Comparison of ENCODE assay signal across 9 cellular contexts in the genomic region with DNA sequence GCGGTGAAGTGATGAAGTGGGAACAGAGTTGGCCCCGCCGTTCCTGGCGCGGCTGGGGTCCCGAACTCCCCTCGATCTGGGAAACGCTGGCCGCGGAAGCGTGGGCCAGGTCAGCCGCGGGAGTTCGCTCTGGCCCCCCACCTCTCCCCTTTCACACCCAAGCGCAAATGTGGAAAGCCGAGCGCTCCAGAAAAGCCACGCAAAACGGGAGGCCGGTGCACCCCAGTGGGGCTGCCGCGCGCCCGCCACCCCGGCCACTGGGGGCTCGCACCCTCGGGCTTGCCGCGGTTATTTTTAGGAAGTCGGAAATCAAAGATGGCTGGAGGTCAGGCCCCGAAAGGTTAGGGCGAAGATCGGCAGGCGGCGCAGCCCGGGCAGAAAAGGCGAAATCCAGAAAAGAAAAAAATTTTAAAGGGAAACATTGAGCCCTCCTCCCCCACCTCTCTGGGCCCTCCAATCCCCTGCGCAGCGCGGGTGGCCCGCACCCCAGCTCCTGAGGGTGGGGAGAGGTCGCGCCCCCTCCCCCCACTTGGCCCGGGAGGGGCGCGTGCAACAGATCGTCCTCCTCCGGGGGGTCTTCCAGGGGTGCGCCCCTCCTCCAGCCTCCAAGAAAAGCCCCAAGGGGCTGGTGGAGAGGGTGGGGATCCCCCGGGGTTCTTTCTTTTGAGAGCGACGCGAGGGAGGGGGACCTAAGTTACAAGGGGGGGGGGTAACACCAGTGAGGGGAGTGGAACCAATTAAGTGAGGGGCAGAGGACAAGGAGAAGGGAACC. TPM values are rescaled to one million over a fixed set of nuclear protein-coding genes. Genes with fewer than 3 reads are reported as not detected.
DNase-seq lines count a peak whose midpoint lies in the region; ATAC-seq and TF ChIP-seq lines count a peak whose summit lies in the region.
"Had no signal": no experiment of that assay in that cellular context is flagged by ENCODE, and none has a peak within 500 bp of the region (broad histone marks: within the 10 kb centered on the region; RNA-seq: fewer than 3 reads in every experiment).

No MANE protein-coding gene starts in this region.

- intact Hi-C loops in activated CD4-positive, alpha-beta memory T cell treated with anti-CD3 and anti-CD28 coated beads for 36 hours (cut with micrococcal nuclease) = loop anchor here (10.0 kb wide), 1 partner anchor 303 kb away; no protein-coding TSS in a partner anchor
- intact Hi-C loops in left lung (cut with DNase I) (no loop called here), upper lobe of right lung (cut with DNase I) (no loop called here)

- peaks cover 9% of the 10 kb centered on the region for H3K4me1 Mint-ChIP-seq in activated CD4-positive, alpha-beta memory T cell treated with anti-CD3 and anti-CD28 coated beads for 36 hours (ENCODE audit: low read depth)
- H3K4me1 Mint-ChIP-seq in activated CD4-positive, alpha-beta memory T cell treated with anti-CD3 and anti-CD28 coated beads, Interleukin-2, amount 10 ng/mL, durations not matched to agents 7 days and 5 days = peaks cover 6% of the 10 kb centered on the region

- H3K36me3 Mint-ChIP-seq in activated CD4-positive, alpha-beta memory T cell treated with anti-CD3 and anti-CD28 coated beads for 36 hours = no peaks in the 10 kb centered on the region
- no peaks in the 10 kb centered on the region for H3K36me3 Mint-ChIP-seq in activated CD4-positive, alpha-beta memory T cell treated with anti-CD3 and anti-CD28 coated beads, Interleukin-2, amount 10 ng/mL, durations not matched to agents 7 days and 5 days (ENCODE audit: low read depth)

- H3K27me3 ChIP-seq in brain microvascular endothelial cell (replicated peaks) (no peaks in the 10 kb centered on the region), left lung (peaks cover 46 to 75% of the 10 kb centered on the region in 2 donors), upper lobe of right lung (peaks cover 42% of the 10 kb centered on the region)

- no peak overlapping the region for H3K27ac ChIP-seq in brain microvascular endothelial cell
- H3K27ac ChIP-seq in left lung = no peak overlapping the region
- no peak overlapping the region for H3K27ac ChIP-seq in upper lobe of right lung

- H3K36me3 ChIP-seq in brain microvascular endothelial cell (replicated peaks) = no peaks in the 10 kb centered on the region
- no peaks in the 10 kb centered on the region for H3K36me3 ChIP-seq in left lung
- H3K36me3 ChIP-seq in upper lobe of right lung = no peaks in the 10 kb centered on the region

- in situ Hi-C loops in brain microvascular endothelial cell (cut with HindIII; ENCODE audit: low pct_ligation_motif_present, low sequenced_read_pairs) = no loop called here

- POLR2A ChIA-PET in activated CD4-positive, alpha-beta memory T cell treated with anti-CD3 and anti-CD28 coated beads for 36 hours (lab: Charles Lee) = no interaction called here
- POLR2A ChIA-PET in activated CD4-positive, alpha-beta memory T cell treated with anti-CD3 and anti-CD28 coated beads, Interleukin-2, amount 10 ng/mL, durations not matched to agents 7 days and 5 days (lab: Charles Lee) = no interaction called here

- peak; percentile 10 for DNase-seq in activated CD4-positive, alpha-beta memory T cell treated with anti-CD3 and anti-CD28 coated beads for 36 hours
- no peak for DNase-seq in activated CD4-positive, alpha-beta memory T cell treated with anti-CD3 and anti-CD28 coated beads, Interleukin-2, amount 10 ng/mL, durations not matched to agents 7 days and 5 days
- DNase-seq in brain microvascular endothelial cell (no peak), left lung (no peak), upper lobe of right lung (no peak), NCI-H1092 (lab: John Stamatoyannopoulos, UW) (no peak)
- DNase-seq: occipital lobe had no signal

- H3K27ac Mint-ChIP-seq in activated CD4-positive, alpha-beta memory T cell treated with anti-CD3 and anti-CD28 coated beads for 36 hours = no peak overlapping the region
- no peak overlapping the region for H3K27ac Mint-ChIP-seq in activated CD4-positive, alpha-beta memory T cell treated with anti-CD3 and anti-CD28 coated beads, Interleukin-2, amount 10 ng/mL, durations not matched to agents 7 days and 5 days

- no peaks in the 10 kb centered on the region for H3K9me3 ChIP-seq in left lung
- no peaks in the 10 kb centered on the region for H3K9me3 ChIP-seq in upper lobe of right lung

- H3K9me3 Mint-ChIP-seq in activated CD4-positive, alpha-beta memory T cell treated with anti-CD3 and anti-CD28 coated beads for 36 hours = no peaks in the 10 kb centered on the region
- H3K9me3 Mint-ChIP-seq in activated CD4-positive, alpha-beta memory T cell treated with anti-CD3 and anti-CD28 coated beads, Interleukin-2, amount 10 ng/mL, durations not matched to agents 7 days and 5 days = no peaks in the 10 kb centered on the region

- ATAC-seq in left lung (peak; percentile 8), upper lobe of right lung (peak; percentile 17), GM21423 (IDR thresholded peaks at IDR 0.05; ENCODE audit: unreplicated experiment) (no peak), GM21381 (IDR thresholded peaks at IDR 0.05; ENCODE audit: unreplicated experiment) (no peak)

- H3K27me3 Mint-ChIP-seq in activated CD4-positive, alpha-beta memory T cell treated with anti-CD3 and anti-CD28 coated beads for 36 hours = peaks cover 65% of the 10 kb centered on the region
- peaks cover 73% of the 10 kb centered on the region for H3K27me3 Mint-ChIP-seq in activated CD4-positive, alpha-beta memory T cell treated with anti-CD3 and anti-CD28 coated beads, Interleukin-2, amount 10 ng/mL, durations not matched to agents 7 days and 5 days

- CTCF ChIA-PET in activated CD4-positive, alpha-beta memory T cell treated with anti-CD3 and anti-CD28 coated beads for 36 hours (lab: Charles Lee) = no interaction called here
- CTCF ChIA-PET in activated CD4-positive, alpha-beta memory T cell treated with anti-CD3 and anti-CD28 coated beads, Interleukin-2, amount 10 ng/mL, durations not matched to agents 7 days and 5 days (lab: Charles Lee) = no interaction called here

- H3K4me3 ChIP-seq in brain microvascular endothelial cell (ENCODE audit: low read depth, low read length) (peak overlapping the region; percentile 61), left lung (peak overlapping the region; percentile 32 to 33), upper lobe of right lung (peak overlapping the region; percentile 45)

- no peak overlapping the region for H3K4me3 Mint-ChIP-seq in activated CD4-positive, alpha-beta memory T cell treated with anti-CD3 and anti-CD28 coated beads for 36 hours
- no peak overlapping the region for H3K4me3 Mint-ChIP-seq in activated CD4-positive, alpha-beta memory T cell treated with anti-CD3 and anti-CD28 coated beads, Interleukin-2, amount 10 ng/mL, durations not matched to agents 7 days and 5 days

- peak; percentile 32 for TF ChIP-seq CTCF in brain microvascular endothelial cell (IDR thresholded peaks at IDR 0.05; ENCODE audit: low read depth, low read length, missing control alignments)
- no peak for TF ChIP-seq CTCF in left lung (IDR thresholded peaks at IDR 0.05)
- TF ChIP-seq CTCF in upper lobe of right lung (IDR thresholded peaks at IDR 0.05) = no peak

- peaks cover 13 to 31% of the 10 kb centered on the region in 2 donors for H3K4me1 ChIP-seq in left lung
- peaks cover 22% of the 10 kb centered on the region for H3K4me1 ChIP-seq in upper lobe of right lung

RNA-seq across cellular contexts. Expression of gene SALL4, which starts 0.9 kb away (rescaled TPM):
- total RNA-seq in activated CD4-positive, alpha-beta memory T cell treated with anti-CD3 and anti-CD28 coated beads for 36 hours = not detected
- total RNA-seq in activated CD4-positive, alpha-beta memory T cell treated with anti-CD3 and anti-CD28 coated beads, Interleukin-2, amount 10 ng/mL, durations not matched to agents 7 days and 5 days = not detected
- under 1 TPM; 0.24 to 0.64 TPM for total RNA-seq in left lung
- total RNA-seq in upper lobe of right lung = 0.43 TPM

RNA-seq across cellular contexts. Expression of gene ATP9A, which starts 33.2 kb away (rescaled TPM):
- 1 to 10 TPM; 1.4 to 1.6 TPM for total RNA-seq in activated CD4-positive, alpha-beta memory T cell treated with anti-CD3 and anti-CD28 coated beads for 36 hours
- total RNA-seq in activated CD4-positive, alpha-beta memory T cell treated with anti-CD3 and anti-CD28 coated beads, Interleukin-2, amount 10 ng/mL, durations not matched to agents 7 days and 5 days = 1 to 10 TPM; 1.0 to 1.2 TPM
- total RNA-seq in left lung = 10 to 100 TPM; 15.3 to 34.2 TPM
- total RNA-seq in upper lobe of right lung = 32.1 TPM

Comparison
In these comparisons a context has a peak if more than half of its experiments do, and no peak if none do; other contexts are left out.
1. ATAC-seq: peak in left lung (single experiment) and upper lobe of right lung (single experiment); none in GM21423 (single experiment) and GM21381 (single experiment).
2. RNA of gene ATP9A, which starts 33.2 kb away (total RNA-seq): 15.3 to 34.2 TPM in left lung and 32.1 TPM in upper lobe of right lung (single experiment); 1.4 to 1.6 TPM in activated CD4-positive, alpha-beta memory T cell treated with anti-CD3 and anti-CD28 coated beads for 36 hours and 1.0 to 1.2 TPM in activated CD4-positive, alpha-beta memory T cell treated with anti-CD3 and anti-CD28 coated beads, Interleukin-2, amount 10 ng/mL, durations not matched to agents 7 days and 5 days; every median in the first group is over 4 times any median in the second.
3. Peak in every context shown above with its lines, with median percentiles within 50 percentile points of each other: H3K4me3 ChIP-seq.